ENCODE assay signal across 13 cellular contexts in genomic region chr5:61416410-61416809, GRCh38.
DNase-seq lines count a peak whose midpoint lies in the region; ATAC-seq and TF ChIP-seq lines count a peak whose summit lies in the region.
"Had no signal": no experiment of that assay in that cellular context is flagged by ENCODE, and none has a peak within 500 bp of the region (broad histone marks: within the 10 kb centered on the region; RNA-seq: fewer than 3 reads in every experiment).

No MANE protein-coding gene starts in this region.

- H3K9me3 Mint-ChIP-seq in activated naive CD4-positive, alpha-beta T cell treated with anti-CD3 and anti-CD28 coated beads, Interleukin-2, amount 50 U/mL, for 24 hours, result no peaks in the 10 kb centered on the region
- peaks cover 3% of the 10 kb centered on the region for H3K9me3 Mint-ChIP-seq in activated naive CD4-positive, alpha-beta T cell treated with anti-CD3 and anti-CD28 coated beads, Interleukin-2, amount 10 ng/mL, durations not matched to agents 7 days and 5 days
- peaks cover 4% of the 10 kb centered on the region for H3K9me3 Mint-ChIP-seq in WTC11

- peaks cover 48% of the 10 kb centered on the region for H3K4me1 Mint-ChIP-seq in activated naive CD4-positive, alpha-beta T cell treated with anti-CD3 and anti-CD28 coated beads, Interleukin-2, amount 50 U/mL, for 24 hours
- no peaks in the 10 kb centered on the region for H3K4me1 Mint-ChIP-seq in activated naive CD4-positive, alpha-beta T cell treated with anti-CD3 and anti-CD28 coated beads, Interleukin-2, amount 10 ng/mL, durations not matched to agents 7 days and 5 days
- peaks cover 58% of the 10 kb centered on the region for H3K4me1 Mint-ChIP-seq in WTC11

- no peak overlapping the region for H3K4me3 Mint-ChIP-seq in activated naive CD4-positive, alpha-beta T cell treated with anti-CD3 and anti-CD28 coated beads, Interleukin-2, amount 50 U/mL, for 24 hours
- no peak overlapping the region for H3K4me3 Mint-ChIP-seq in activated naive CD4-positive, alpha-beta T cell treated with anti-CD3 and anti-CD28 coated beads, Interleukin-2, amount 10 ng/mL, durations not matched to agents 7 days and 5 days
- H3K4me3 Mint-ChIP-seq in WTC11, result no peak overlapping the region
- H3K4me3 Mint-ChIP-seq: activated CD4-positive, alpha-beta memory T cell treated with anti-CD3 and anti-CD28 coated beads for 36 hours had no signal

- peak overlapping the region; percentile 35 for H3K27ac Mint-ChIP-seq in activated naive CD4-positive, alpha-beta T cell treated with anti-CD3 and anti-CD28 coated beads, Interleukin-2, amount 50 U/mL, for 24 hours
- H3K27ac Mint-ChIP-seq in activated naive CD4-positive, alpha-beta T cell treated with anti-CD3 and anti-CD28 coated beads, Interleukin-2, amount 10 ng/mL, durations not matched to agents 7 days and 5 days, result no peak overlapping the region
- H3K27ac Mint-ChIP-seq in WTC11, result peak overlapping the region; percentile 94
- H3K27ac Mint-ChIP-seq: activated CD4-positive, alpha-beta memory T cell treated with anti-CD3 and anti-CD28 coated beads for 36 hours had no signal

- peaks cover 2% of the 10 kb centered on the region for H3K36me3 Mint-ChIP-seq in activated naive CD4-positive, alpha-beta T cell treated with anti-CD3 and anti-CD28 coated beads, Interleukin-2, amount 50 U/mL, for 24 hours
- no peaks in the 10 kb centered on the region for H3K36me3 Mint-ChIP-seq in activated naive CD4-positive, alpha-beta T cell treated with anti-CD3 and anti-CD28 coated beads, Interleukin-2, amount 10 ng/mL, durations not matched to agents 7 days and 5 days
- H3K36me3 Mint-ChIP-seq in WTC11, result peaks cover 4% of the 10 kb centered on the region

- POLR2A ChIA-PET in WTC11 (lab: Charles Lee), result no interaction called here

- H3K27me3 Mint-ChIP-seq in activated naive CD4-positive, alpha-beta T cell treated with anti-CD3 and anti-CD28 coated beads, Interleukin-2, amount 50 U/mL, for 24 hours, result no peaks in the 10 kb centered on the region
- H3K27me3 Mint-ChIP-seq in activated naive CD4-positive, alpha-beta T cell treated with anti-CD3 and anti-CD28 coated beads, Interleukin-2, amount 10 ng/mL, durations not matched to agents 7 days and 5 days, result no peaks in the 10 kb centered on the region
- H3K27me3 Mint-ChIP-seq in WTC11 (ENCODE audit: low read depth), result no peaks in the 10 kb centered on the region
- H3K27me3 Mint-ChIP-seq: activated CD4-positive, alpha-beta memory T cell treated with anti-CD3 and anti-CD28 coated beads for 36 hours had no signal

- CTCF ChIA-PET in activated naive CD4-positive, alpha-beta T cell treated with anti-CD3 and anti-CD28 coated beads, Interleukin-2, amount 10 ng/mL, durations not matched to agents 7 days and 5 days (lab: Charles Lee), result no interaction called here
- CTCF ChIA-PET in WTC11 (lab: Charles Lee), result interaction anchor here (0.8 to 1.5 kb wide), 4 partner anchors 54 to 263 kb away, joined by 3 to 7 read pairs (median 5); partner anchors contain the start of gene ZSWIM6

- no peak for DNase-seq in activated naive CD4-positive, alpha-beta T cell treated with anti-CD3 and anti-CD28 coated beads, Interleukin-2, amount 10 ng/mL, durations not matched to agents 7 days and 5 days
- DNase-seq in WTC11 (ENCODE audit: low spot score) (no peak), iPS-NIHi7 (ENCODE audit: extremely low spot score) (peak; percentile 65), substantia nigra (lab: John Stamatoyannopoulos, UW) (no peak), H4 (ENCODE audit: low spot score) (no peak), DMS53 treated with DMSO at 0.1 percent for 48 hours (lab: John Stamatoyannopoulos, UW; ENCODE audit: unreplicated experiment) (no peak)
- DNase-seq: activated CD4-positive, alpha-beta memory T cell treated with anti-CD3 and anti-CD28 coated beads for 36 hours; KBM-7; NCI-H1436 treated with DMSO at 0.1 percent for 48 hours had no signal

- no peak for TF ChIP-seq CTCF in WTC11 (IDR thresholded peaks at IDR 0.05)

- H3K27ac ChIP-seq in substantia nigra (ENCODE audit: low read depth, low read length, poor library complexity, severe bottlenecking), result peak overlapping the region; percentile 23
- H3K27ac ChIP-seq: 22Rv1, brain microvascular endothelial cell had no signal

- ATAC-seq in WTC11, result peak; percentile 85
- no peak for ATAC-seq in GM21367 (IDR thresholded peaks at IDR 0.05; ENCODE audit: unreplicated experiment)

TF ChIP-seq in WTC11, 78 proteins besides CTCF, POLR2A, EP300 and RAD21:
- TF ChIP-seq MXD4 (CRISPR knock-in tag; IDR thresholded peaks at IDR 0.05; ENCODE audit: borderline replicate concordance), result no peak
- no peak for TF ChIP-seq ZNF138 (CRISPR knock-in tag; conservative IDR thresholded peaks at IDR 0.05)
- TF ChIP-seq ZNF121 (CRISPR knock-in tag; IDR thresholded peaks at IDR 0.05), result no peak
- no peak for TF ChIP-seq ZNF425 (CRISPR knock-in tag; conservative IDR thresholded peaks at IDR 0.05)
- TF ChIP-seq OVOL2 (CRISPR knock-in tag; IDR thresholded peaks at IDR 0.05; ENCODE audit: borderline replicate concordance), result no peak
- no peak for TF ChIP-seq MAX (CRISPR knock-in tag; IDR thresholded peaks at IDR 0.05)
- TF ChIP-seq KAT7 (CRISPR knock-in tag; IDR thresholded peaks at IDR 0.05; ENCODE audit: borderline replicate concordance), result no peak
- no peak for TF ChIP-seq MLX (CRISPR knock-in tag; IDR thresholded peaks at IDR 0.05)
- TF ChIP-seq ATF2 (CRISPR knock-in tag; IDR thresholded peaks at IDR 0.05; ENCODE audit: borderline replicate concordance, low read depth), result no peak
- no peak for TF ChIP-seq FOXP4 (CRISPR knock-in tag; IDR thresholded peaks at IDR 0.05)
- no peak for TF ChIP-seq CDX4 (CRISPR knock-in tag; IDR thresholded peaks at IDR 0.05; ENCODE audit: borderline replicate concordance)
- TF ChIP-seq FOXP1 (CRISPR knock-in tag; IDR thresholded peaks at IDR 0.05; ENCODE audit: borderline replicate concordance), result no peak
TF ChIP-seq in WTC11: peak in this region for 0.
